Comparison of ENCODE assay signal across 8 cellular contexts in genomic region chr15:93072011-93072410, GRCh38. TPM values are rescaled to one million over a fixed set of nuclear protein-coding genes. Genes with fewer than 3 reads are reported as not detected.
DNase-seq lines count a peak whose midpoint lies in the region; ATAC-seq and TF ChIP-seq lines count a peak whose summit lies in the region.

No MANE protein-coding gene starts in this region.

- DNase-seq in EH (ENCODE audit: low read depth) (peak; percentile 71), WTC11 (ENCODE audit: low spot score) (no peak), left ventricle myocardium superior (no peak), sciatic nerve (ENCODE audit: low spot score) (no peak), NOMO-1 (lab: John Stamatoyannopoulos, UW; ENCODE audit: unreplicated experiment in 2 of 2) (no peak)
- no peak for DNase-seq in activated naive CD4-positive, alpha-beta T cell treated with Interleukin-2 at 50 U/mL for 16 hours

- H3K36me3 Mint-ChIP-seq in WTC11 = peaks cover 3% of the 10 kb centered on the region

- ATAC-seq in WTC11 = no peak
- peak; percentile 18 for ATAC-seq in left ventricle myocardium superior
- ATAC-seq in sciatic nerve = peak; percentile 61
- no peak for ATAC-seq in GM19035 (IDR thresholded peaks at IDR 0.05; ENCODE audit: unreplicated experiment)
- ATAC-seq in HG02885 (IDR thresholded peaks at IDR 0.05; ENCODE audit: poor library complexity, unreplicated experiment) = no peak

- intact Hi-C loops in left ventricle myocardium superior (cut with micrococcal nuclease) (loop anchor here (5.0 kb wide), 1 partner anchor 35 kb away; no protein-coding TSS in a partner anchor), sciatic nerve (cut with DNase I) (no loop called here)

- CTCF ChIA-PET in WTC11 (lab: Charles Lee) = interaction anchor here (0.6 to 6.6 kb wide), 8 partner anchors 13 to 1048 kb away, joined by 3 to 53 read pairs (median 8); no protein-coding TSS in a partner anchor

- peak overlapping the region; percentile 97 for H3K4me3 Mint-ChIP-seq in WTC11

- peaks cover 16% of the 10 kb centered on the region for H3K27me3 Mint-ChIP-seq in WTC11 (ENCODE audit: low read depth)

- H3K4me1 Mint-ChIP-seq in WTC11 = peaks cover 74% of the 10 kb centered on the region

- no peak for TF ChIP-seq CTCF in WTC11 (IDR thresholded peaks at IDR 0.05)

- H3K9me3 Mint-ChIP-seq in WTC11 = no peaks in the 10 kb centered on the region

- peak overlapping the region; percentile 92 for H3K27ac Mint-ChIP-seq in WTC11

- POLR2A ChIA-PET in WTC11 (lab: Charles Lee) = interaction anchor here (0.9 to 1.1 kb wide), 2 partner anchors 11 to 16 kb away, joined by 3 read pairs; no protein-coding TSS in a partner anchor

TF ChIP-seq in WTC11, 78 proteins besides CTCF, POLR2A, EP300 and RAD21:
- no peak for TF ChIP-seq PRDM15 (CRISPR knock-in tag; IDR thresholded peaks at IDR 0.05)

RNA-seq across cellular contexts. Expression of gene RGMA, which starts 17.0 kb away (rescaled TPM):
- 36.9 to 47.2 TPM (median 37.7 TPM) in 3 replicates for total RNA-seq in WTC11 (2021)
- 27.0 TPM for total RNA-seq in left ventricle myocardium superior
- 47.1 TPM for total RNA-seq in sciatic nerve

Comparison
In these comparisons a context has a peak if more than half of its experiments do, and no peak if none do; other contexts are left out.
1. ATAC-seq: peak in left ventricle myocardium superior (single experiment) and sciatic nerve (single experiment); none in WTC11 (single experiment), GM19035 (single experiment) and HG02885 (single experiment).